In genomic region chr2:188244383-188244782, GRCh38 we compare ENCODE assay signal across 25 cellular contexts. TPM values are rescaled to one million over a fixed set of nuclear protein-coding genes. Genes with fewer than 3 reads are reported as not detected.
DNase-seq lines count a peak whose midpoint lies in the region; ATAC-seq, FAIRE-seq and TF ChIP-seq lines count a peak whose summit lies in the region.
"Had no signal": no experiment of that assay in that cellular context is flagged by ENCODE, and none has a peak within 500 bp of the region (broad histone marks: within the 10 kb centered on the region; RNA-seq: fewer than 3 reads in every experiment).

No MANE protein-coding gene starts in this region.

- H3K27ac Mint-ChIP-seq in astrocyte (ENCODE audit: unreplicated experiment): no peak overlapping the region
- H3K27ac Mint-ChIP-seq in activated CD4-positive, alpha-beta T cell treated with anti-CD3 and anti-CD28 coated beads, Interleukin-2, amount 10 ng/mL, durations not matched to agents 24 days and 14 days: no peak overlapping the region
- H3K27ac Mint-ChIP-seq: activated CD4-positive, alpha-beta T cell treated with anti-CD3 and anti-CD28 coated beads for 36 hours; activated naive CD8-positive, alpha-beta T cell treated with anti-CD3 and anti-CD28 coated beads, Interleukin-2, amount 50 U/mL, for 24 hours; CD4-positive, alpha-beta T cell; nephron progenitor cell; stimulated activated effector memory CD8-positive, alpha-beta T cell treated with anti-CD3 and anti-CD28 coated beads, Interleukin-12 subunit alpha, Interleukin-12 subunit beta, amount 100 ng/mL, for 72 hours had no signal

- no peak for TF ChIP-seq RAD21 in HepG2 (CRISPR knock-in tag; IDR thresholded peaks at IDR 0.05)

- ATAC-seq in HepG2: no peak
- no peak for ATAC-seq in right lobe of liver
- no peak for ATAC-seq in right cardiac atrium
- ATAC-seq: activated CD4-positive, alpha-beta T cell treated with anti-CD3 and anti-CD28 coated beads for 36 hours; activated naive CD8-positive, alpha-beta T cell treated with anti-CD3 and anti-CD28 coated beads, Interleukin-2, amount 50 U/mL, for 24 hours; stimulated activated effector memory CD8-positive, alpha-beta T cell treated with anti-CD3 and anti-CD28 coated beads, Interleukin-12 subunit alpha, Interleukin-12 subunit beta, amount 100 ng/mL, for 72 hours had no signal

- no peaks in the 10 kb centered on the region for H3K36me3 Mint-ChIP-seq in astrocyte (ENCODE audit: low read depth, unreplicated experiment)
- H3K36me3 Mint-ChIP-seq in activated CD4-positive, alpha-beta T cell treated with anti-CD3 and anti-CD28 coated beads, Interleukin-2, amount 10 ng/mL, durations not matched to agents 24 days and 14 days (ENCODE audit: low read depth): no peaks in the 10 kb centered on the region
- H3K36me3 Mint-ChIP-seq: stimulated activated effector memory CD8-positive, alpha-beta T cell treated with anti-CD3 and anti-CD28 coated beads, Interleukin-12 subunit alpha, Interleukin-12 subunit beta, amount 100 ng/mL, for 72 hours had no signal

- H3K4me3 Mint-ChIP-seq in astrocyte (ENCODE audit: unreplicated experiment): no peak overlapping the region
- no peak overlapping the region for H3K4me3 Mint-ChIP-seq in activated CD4-positive, alpha-beta T cell treated with anti-CD3 and anti-CD28 coated beads, Interleukin-2, amount 10 ng/mL, durations not matched to agents 24 days and 14 days
- H3K4me3 Mint-ChIP-seq: activated CD4-positive, alpha-beta T cell treated with anti-CD3 and anti-CD28 coated beads for 36 hours; activated naive CD8-positive, alpha-beta T cell treated with anti-CD3 and anti-CD28 coated beads, Interleukin-2, amount 50 U/mL, for 24 hours; CD4-positive, alpha-beta T cell; central memory CD8-positive, alpha-beta T cell; nephron progenitor cell; stimulated activated effector memory CD8-positive, alpha-beta T cell treated with anti-CD3 and anti-CD28 coated beads, Interleukin-12 subunit alpha, Interleukin-12 subunit beta, amount 100 ng/mL, for 72 hours had no signal

- TF ChIP-seq POLR2A in HepG2 (IDR thresholded peaks at IDR 0.05; ENCODE audit: insufficient read depth in 1 of 2, low read depth in 2 of 2, low read length in 2 of 2): no peak
- TF ChIP-seq POLR2A in right lobe of liver (IDR thresholded peaks at IDR 0.05): no peak

- POLR2A ChIA-PET in HepG2 (lab: Yijun Ruan, JAX): no interaction called here

- CTCF ChIA-PET in HepG2 (lab: Yijun Ruan, JAX; ENCODE audit: low intra/inter-chr PET ratio, low total read pairs): no interaction called here

- no peaks in the 10 kb centered on the region for H3K79me2 ChIP-seq in HepG2 (ENCODE audit: insufficient read depth, low read length)
- no peaks in the 10 kb centered on the region for H3K79me2 ChIP-seq in astrocyte (ENCODE audit: insufficient read depth, low read length)

- FAIRE-seq in HepG2 (lab: Jason Lieb, UNC) (no peak), astrocyte (lab: Jason Lieb, UNC) (no peak)

- no peak overlapping the region for H3K4me2 ChIP-seq in HepG2 (ENCODE audit: low read depth, low read length)
- no peak overlapping the region for H3K4me2 ChIP-seq in astrocyte (ENCODE audit: low read length)
- H3K4me2 ChIP-seq: PC-9, SK-N-SH had no signal

- in situ Hi-C loops in HepG2 (cut with HindIII; ENCODE audit: extremely low pct_ligation_motif_present, low pct_unique_long_range_greater_than_20kb): no loop called here

- peaks cover 3% of the 10 kb centered on the region for H3K9me3 Mint-ChIP-seq in astrocyte (ENCODE audit: unreplicated experiment)
- H3K9me3 Mint-ChIP-seq in activated CD4-positive, alpha-beta T cell treated with anti-CD3 and anti-CD28 coated beads, Interleukin-2, amount 10 ng/mL, durations not matched to agents 24 days and 14 days: no peaks in the 10 kb centered on the region
- H3K9me3 Mint-ChIP-seq: CD4-positive, alpha-beta T cell had no signal

- no peak for TF ChIP-seq EP300 in HepG2 (IDR thresholded peaks at IDR 0.05; ENCODE audit: low read depth in 2 of 2, low read length in 2 of 2)
- no peak for TF ChIP-seq EP300 in HepG2 (CRISPR knock-in tag; IDR thresholded peaks at IDR 0.05; ENCODE audit: borderline replicate concordance)

- H2AFZ ChIP-seq in HepG2 (ENCODE audit: low read length) (no peak overlapping the region), astrocyte (ENCODE audit: low read depth, low read length) (no peak overlapping the region)
- H2AFZ ChIP-seq: PC-9 had no signal

- DNase-seq in HepG2 (ENCODE audit: low spot score) (no peak), right lobe of liver (no peak), astrocyte (ENCODE audit: low read depth) (peak; percentile 8), hepatic stellate cell (ENCODE audit: low spot score) (peak; percentile 1), SKM-1 (lab: John Stamatoyannopoulos, UW; ENCODE audit: unreplicated experiment) (no peak), right cardiac atrium (no peak)
- DNase-seq in activated CD4-positive, alpha-beta T cell treated with anti-CD3 and anti-CD28 coated beads, Interleukin-2, amount 10 ng/mL, durations not matched to agents 24 days and 14 days: no peak
- no peak for DNase-seq in effector CD4-positive, alpha-beta T cell
- DNase-seq: activated CD4-positive, alpha-beta T cell treated with anti-CD3 and anti-CD28 coated beads for 36 hours; activated naive CD8-positive, alpha-beta T cell treated with anti-CD3 and anti-CD28 coated beads, Interleukin-2, amount 50 U/mL, for 24 hours; CD4-positive, alpha-beta T cell; DND-41; effector CD8-positive, alpha-beta T cell; esophagus squamous epithelium; HCEC 1CT; Karpas-422; kidney; NCI-H1105 treated with DMSO at 0.1 percent for 48 hours; NCI-H748 treated with DMSO at 0.1 percent for 48 hours; nephron progenitor cell; PC-9; SK-N-SH; thyroid gland had no signal

- H3K4me3 ChIP-seq in HepG2 (replicated peaks in 1 of 3; ENCODE audit: insufficient read depth in 1 of 3, low read depth in 2 of 3, low read length in 3 of 3) (no peak overlapping the region), right lobe of liver (no peak overlapping the region), astrocyte (ENCODE audit: insufficient read depth, low read depth, low read length) (no peak overlapping the region), right cardiac atrium (ENCODE audit: low read length) (no peak overlapping the region)
- H3K4me3 ChIP-seq: esophagus squamous epithelium, PC-9, thyroid gland had no signal

- H3K4me1 Mint-ChIP-seq in astrocyte (ENCODE audit: low read depth, unreplicated experiment): no peaks in the 10 kb centered on the region
- no peaks in the 10 kb centered on the region for H3K4me1 Mint-ChIP-seq in activated CD4-positive, alpha-beta T cell treated with anti-CD3 and anti-CD28 coated beads, Interleukin-2, amount 10 ng/mL, durations not matched to agents 24 days and 14 days
- H3K4me1 Mint-ChIP-seq: activated CD4-positive, alpha-beta T cell treated with anti-CD3 and anti-CD28 coated beads for 36 hours; activated naive CD8-positive, alpha-beta T cell treated with anti-CD3 and anti-CD28 coated beads, Interleukin-2, amount 50 U/mL, for 24 hours; central memory CD8-positive, alpha-beta T cell; nephron progenitor cell; stimulated activated effector memory CD8-positive, alpha-beta T cell treated with anti-CD3 and anti-CD28 coated beads, Interleukin-12 subunit alpha, Interleukin-12 subunit beta, amount 100 ng/mL, for 72 hours had no signal

- H3K9ac ChIP-seq in HepG2 (ENCODE audit: insufficient read depth, low read depth, low read length): no peak overlapping the region
- no peak overlapping the region for H3K9ac ChIP-seq in astrocyte (ENCODE audit: low read length)
- H3K9ac ChIP-seq: SK-N-SH had no signal

- H3K27ac ChIP-seq in HepG2 (ENCODE audit: extremely low read length, insufficient read depth, low read length) (no peak overlapping the region), right lobe of liver (no peak overlapping the region), astrocyte (ENCODE audit: low read depth, low read length) (no peak overlapping the region), right cardiac atrium (ENCODE audit: low read length) (no peak overlapping the region)
- H3K27ac ChIP-seq: esophagus squamous epithelium, PC-9, thyroid gland had no signal

- H3K27me3 ChIP-seq in HepG2 (ENCODE audit: control insufficient read depth in 1 of 2, insufficient read depth in 2 of 2, low read length in 2 of 2): no peaks in the 10 kb centered on the region
- H3K27me3 ChIP-seq in right lobe of liver: no peaks in the 10 kb centered on the region
- H3K27me3 ChIP-seq in astrocyte (ENCODE audit: insufficient read depth, low read length): no peaks in the 10 kb centered on the region
- no peaks in the 10 kb centered on the region for H3K27me3 ChIP-seq in right cardiac atrium (ENCODE audit: control insufficient read depth, insufficient read depth)
- H3K27me3 ChIP-seq: esophagus squamous epithelium, thyroid gland had no signal

- H3K36me3 ChIP-seq in HepG2 (replicated peaks in 1 of 2; ENCODE audit: control insufficient read depth in 1 of 2, insufficient read depth in 2 of 2, low read length in 2 of 2) (no peaks in the 10 kb centered on the region), right lobe of liver (no peaks in the 10 kb centered on the region), astrocyte (ENCODE audit: insufficient read depth, low read length) (no peaks in the 10 kb centered on the region)
- H3K36me3 ChIP-seq: esophagus squamous epithelium, thyroid gland had no signal

- no peak for TF ChIP-seq CTCF in HepG2 (CRISPR knock-in tag; IDR thresholded peaks at IDR 0.05)
- no peak for TF ChIP-seq CTCF in right lobe of liver (IDR thresholded peaks at IDR 0.05)
- TF ChIP-seq CTCF in astrocyte (IDR thresholded peaks at IDR 0.05; ENCODE audit: insufficient read depth, low read depth, low read length): no peak

- no TSS peak for BruUV-seq in HepG2 (replicated peaks; lab: Mats Ljungman, UMichigan)

- WGBS in HepG2 (ENCODE audit: low lambda C conversion rate): 1% methylated on average over 3 of the region's 3 CpGs
- WGBS in right lobe of liver (ENCODE audit: insufficient coverage, low coverage, low lambda C conversion rate, missing lambda C conversion rate): 52% methylated on average over 3 of the region's 3 CpGs
- WGBS in right cardiac atrium: 81% methylated on average over 3 of the region's 3 CpGs

- intact Hi-C loops in HepG2 (cut with micrococcal nuclease; ENCODE audit: unreplicated experiment) (no loop called here), right lobe of liver (cut with DNase I) (no loop called here), right cardiac atrium (cut with DNase I) (no loop called here)
- intact Hi-C loops in activated CD4-positive, alpha-beta T cell treated with anti-CD3 and anti-CD28 coated beads, Interleukin-2, amount 10 ng/mL, durations not matched to agents 24 days and 14 days (cut with micrococcal nuclease): no loop called here

- H3K27me3 Mint-ChIP-seq in astrocyte (ENCODE audit: low read depth, unreplicated experiment): no peaks in the 10 kb centered on the region
- H3K27me3 Mint-ChIP-seq in activated CD4-positive, alpha-beta T cell treated with anti-CD3 and anti-CD28 coated beads, Interleukin-2, amount 10 ng/mL, durations not matched to agents 24 days and 14 days: no peaks in the 10 kb centered on the region
- H3K27me3 Mint-ChIP-seq: activated CD4-positive, alpha-beta T cell treated with anti-CD3 and anti-CD28 coated beads for 36 hours; activated naive CD8-positive, alpha-beta T cell treated with anti-CD3 and anti-CD28 coated beads, Interleukin-2, amount 50 U/mL, for 24 hours; CD4-positive, alpha-beta T cell; central memory CD8-positive, alpha-beta T cell had no signal

- H3K4me1 ChIP-seq in HepG2 (ENCODE audit: insufficient read depth, low read length) (no peaks in the 10 kb centered on the region), right lobe of liver (no peaks in the 10 kb centered on the region), astrocyte (ENCODE audit: insufficient read depth, low read length) (no peaks in the 10 kb centered on the region), right cardiac atrium (ENCODE audit: control insufficient read depth, insufficient read depth, low read length) (no peaks in the 10 kb centered on the region)
- H3K4me1 ChIP-seq: esophagus squamous epithelium, thyroid gland had no signal

- no peaks in the 10 kb centered on the region for H3K9me3 ChIP-seq in HepG2 (ENCODE audit: low read length)
- no peaks in the 10 kb centered on the region for H3K9me3 ChIP-seq in right lobe of liver
- H3K9me3 ChIP-seq in astrocyte (ENCODE audit: insufficient read depth, low read depth, low read length): no peaks in the 10 kb centered on the region
- no peaks in the 10 kb centered on the region for H3K9me3 ChIP-seq in right cardiac atrium (ENCODE audit: control insufficient read depth, low read length)
- H3K9me3 ChIP-seq: esophagus squamous epithelium, SK-N-SH, thyroid gland had no signal

- H4K20me1 ChIP-seq in HepG2 (ENCODE audit: insufficient read depth, low read length): no peaks in the 10 kb centered on the region
- H4K20me1 ChIP-seq in astrocyte (ENCODE audit: insufficient read depth, low read length): no peaks in the 10 kb centered on the region

RNA-seq across cellular contexts. Expression of gene GULP1, which starts 47.3 kb away (rescaled TPM):
- total RNA-seq in HepG2 (2016; rRNA removed; fragmentation: Illumina TruSeq; extraction: Trizol) (not detected in 2 replicates), right lobe of liver (1 to 10 TPM in 3 of 6 experiments, under 1 TPM in 3; 0.42 to 4.4 (median 0.89) TPM), astrocyte (33.4 and 39.4 TPM in 2 replicates), right cardiac atrium (10 to 100 TPM in 3 of 4 donors, 1 to 10 TPM in 1; 8.7 to 14.4 (median 12.0) TPM)
- total RNA-seq in HepG2 (2016; cell fraction: cytosol; rRNA removed; fragmentation: Illumina TruSeq; extraction: Trizol; ENCODE audit: low read depth): not detected in 2 replicates
- total RNA-seq in HepG2 (2016; cell fraction: insoluble cytoplasmic fraction; rRNA removed; fragmentation: Illumina TruSeq; extraction: Trizol): not detected in 2 replicates
- not detected in 2 replicates for total RNA-seq in HepG2 (2016; cell fraction: membrane; rRNA removed; fragmentation: Illumina TruSeq; extraction: Trizol)
- not detected in 2 replicates for total RNA-seq in HepG2 (2016; cell fraction: nucleus; rRNA removed; fragmentation: Illumina TruSeq; extraction: Trizol)
- polyA plus RNA-seq in HepG2 (2011; rRNA removed) (0.05 and 0.15 TPM in 2 replicates), right cardiac atrium (3.5 TPM)
- polyA plus RNA-seq in HepG2 (2011; cell fraction: cytosol; rRNA removed): 0.05 TPM in 2 replicates
- 0.12 TPM in 1 of 2 replicates, not detected in the other for polyA plus RNA-seq in HepG2 (2011; cell fraction: nucleus; rRNA removed)
- not detected in 2 replicates for polyA plus RNA-seq in HepG2 (2012)
- not detected in 2 replicates for polyA plus RNA-seq in HepG2 (2016; cell fraction: cytosol; fragmentation: Illumina TruSeq; extraction: Trizol; ENCODE audit: low read depth)
- polyA plus RNA-seq in HepG2 (2016; cell fraction: insoluble cytoplasmic fraction; fragmentation: Illumina TruSeq; extraction: Trizol; ENCODE audit: low read depth): 0.16 TPM in 1 of 2 replicates, not detected in the other
- polyA plus RNA-seq in HepG2 (2016; cell fraction: membrane; fragmentation: Illumina TruSeq; extraction: Trizol; ENCODE audit: low read depth): not detected in 2 replicates
- not detected in 2 replicates for polyA plus RNA-seq in HepG2 (2016; cell fraction: nucleus; fragmentation: Illumina TruSeq; extraction: Trizol; ENCODE audit: insufficient read depth, low read depth)
- polyA minus RNA-seq in HepG2 (2011; rRNA and poly(A)+ RNA removed; ENCODE audit: low replicate concordance): 0.58 TPM in 1 of 2 replicates, not detected in the other
- not detected in 2 replicates for polyA minus RNA-seq in HepG2 (2011; cell fraction: cytosol; rRNA and poly(A)+ RNA removed)
- 0.26 TPM in 1 of 2 replicates, not detected in the other for polyA minus RNA-seq in HepG2 (2011; cell fraction: nucleus; rRNA and poly(A)+ RNA removed)
- not detected in 2 replicates for total RNA-seq in activated CD4-positive, alpha-beta T cell treated with anti-CD3 and anti-CD28 coated beads, Interleukin-2, amount 10 ng/mL, durations not matched to agents 24 days and 14 days
- total RNA-seq: activated CD4-positive, alpha-beta T cell treated with anti-CD3 and anti-CD28 coated beads for 36 hours; CD4-positive, alpha-beta T cell had no signal

Comparison
In these comparisons a context has a peak if more than half of its experiments do, and no peak if none do; other contexts are left out.
1. DNase-seq: peak in astrocyte (single experiment) and hepatic stellate cell (single experiment); none in HepG2 (single experiment), right lobe of liver (0 of 3), SKM-1 (single experiment), activated CD4-positive, alpha-beta T cell treated with anti-CD3 and anti-CD28 coated beads, Interleukin-2, amount 10 ng/mL, durations not matched to agents 24 days and 14 days (single experiment), effector CD4-positive, alpha-beta T cell (single experiment) and right cardiac atrium (0 of 3).